Comparison of ENCODE assay signal across 15 cellular contexts in the genomic region with DNA sequence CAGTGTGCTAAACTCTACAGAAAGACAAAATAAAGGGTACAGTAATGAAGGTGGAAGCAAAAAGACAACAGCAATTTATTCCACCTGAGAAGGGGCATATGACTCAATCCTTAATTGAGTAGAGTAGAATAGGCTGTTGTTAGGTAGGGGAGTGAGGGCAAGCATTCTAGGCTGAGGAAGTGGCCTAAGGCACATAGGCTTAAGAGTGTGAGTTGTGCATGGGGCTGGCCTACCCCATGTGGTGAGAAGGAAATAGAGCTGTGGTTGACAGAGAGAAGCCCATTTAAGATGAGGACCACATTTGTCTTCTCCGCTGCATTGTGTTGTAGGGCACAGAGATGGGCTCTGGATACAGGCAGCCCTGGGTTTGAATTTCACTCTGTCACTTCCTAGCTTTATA. TPM values are rescaled to one million over a fixed set of nuclear protein-coding genes. Genes with fewer than 3 reads are reported as not detected.
A peak's percentile ranks its signal among the peaks of the same experiment; 100 is the strongest.
DNase-seq lines count a peak whose midpoint lies in the region; ATAC-seq, FAIRE-seq and TF ChIP-seq lines count a peak whose summit lies in the region.
"Had no signal": no experiment of that assay in that cellular context is flagged by ENCODE, and none has a peak within 500 bp of the region (broad histone marks: within the 10 kb centered on the region; RNA-seq: fewer than 3 reads in every experiment).

No MANE protein-coding gene starts in this region.

- peak; percentile 21 for ATAC-seq in activated naive CD8-positive, alpha-beta T cell treated with anti-CD3 and anti-CD28 coated beads, Interleukin-2, amount 50 U/mL, for 24 hours
- peak; percentile 54 to 67 for ATAC-seq in natural killer cell treated with Interleukin-12 subunit alpha and Interleukin-12 subunit beta and Interleukin-15 and Interleukin-18, amount 100 ng/mL, for 72 hours

- peak; percentile 13 for DNase-seq in NK-92 treated with Interleukin-12 subunit alpha and Interleukin-12 subunit beta, amount 100 ng/mL, for 24 hours (lab: John Stamatoyannopoulos, UW)
- DNase-seq in NK-92 (lab: John Stamatoyannopoulos, UW; ENCODE audit: unreplicated experiment): no peak
- DNase-seq in GM12891 (ENCODE audit: insufficient read length, low spot score): no peak
- DNase-seq in activated naive CD8-positive, alpha-beta T cell treated with anti-CD3 and anti-CD28 coated beads, Interleukin-2, amount 50 U/mL, for 24 hours: no peak
- no peak for DNase-seq in natural killer cell treated with Interleukin-12 subunit alpha and Interleukin-12 subunit beta and Interleukin-15 and Interleukin-18, amount 100 ng/mL, for 72 hours (ENCODE audit: low spot score)
- DNase-seq in inferior parietal cortex (ENCODE audit: extremely low spot score): no peak
- no peak for DNase-seq in stimulated activated CD8-positive, alpha-beta memory T cell treated with anti-CD3 and anti-CD28 coated beads, Interleukin-4, amount 100 ng/mL, for 48 hours
- no peak for DNase-seq in NCI-H1105 treated with DMSO at 0.1 percent for 48 hours (lab: John Stamatoyannopoulos, UW)
- DNase-seq: Caco-2, Kasumi-1, MV-4-11, NCI-H1436 treated with DMSO at 0.1 percent for 48 hours, NCI-H2081, NCI-H2227 treated with DMSO at 0.1 percent for 48 hours, NCI-H524 treated with DMSO at 0.1 percent for 48 hours had no signal

- TF ChIP-seq POLR2A in GM12891 (IDR thresholded peaks at IDR 0.05; ENCODE audit: low read depth, low read length): no peak

- H3K4me1 Mint-ChIP-seq in activated naive CD8-positive, alpha-beta T cell treated with anti-CD3 and anti-CD28 coated beads, Interleukin-2, amount 50 U/mL, for 24 hours: peaks cover 41% of the 10 kb centered on the region
- peaks cover 33 to 41% of the 10 kb centered on the region in 2 donors for H3K4me1 Mint-ChIP-seq in natural killer cell treated with Interleukin-12 subunit alpha and Interleukin-12 subunit beta and Interleukin-15 and Interleukin-18, amount 100 ng/mL, for 72 hours (ENCODE audit: low read depth in 2 of 2)

- no peaks in the 10 kb centered on the region for H3K9me3 Mint-ChIP-seq in activated naive CD8-positive, alpha-beta T cell treated with anti-CD3 and anti-CD28 coated beads, Interleukin-2, amount 50 U/mL, for 24 hours
- H3K9me3 Mint-ChIP-seq in natural killer cell treated with Interleukin-12 subunit alpha and Interleukin-12 subunit beta and Interleukin-15 and Interleukin-18, amount 100 ng/mL, for 72 hours: no peaks in the 10 kb centered on the region

- H3K36me3 Mint-ChIP-seq in activated naive CD8-positive, alpha-beta T cell treated with anti-CD3 and anti-CD28 coated beads, Interleukin-2, amount 50 U/mL, for 24 hours (ENCODE audit: low read depth): peaks cover 2% of the 10 kb centered on the region
- H3K36me3 Mint-ChIP-seq in natural killer cell treated with Interleukin-12 subunit alpha and Interleukin-12 subunit beta and Interleukin-15 and Interleukin-18, amount 100 ng/mL, for 72 hours: no peaks in the 10 kb centered on the region

- H3K27ac Mint-ChIP-seq in activated naive CD8-positive, alpha-beta T cell treated with anti-CD3 and anti-CD28 coated beads, Interleukin-2, amount 50 U/mL, for 24 hours: peak overlapping the region; percentile 2
- H3K27ac Mint-ChIP-seq in natural killer cell treated with Interleukin-12 subunit alpha and Interleukin-12 subunit beta and Interleukin-15 and Interleukin-18, amount 100 ng/mL, for 72 hours: peak overlapping the region in 1 of 2 donors; percentile 58

- H3K4me3 Mint-ChIP-seq in activated naive CD8-positive, alpha-beta T cell treated with anti-CD3 and anti-CD28 coated beads, Interleukin-2, amount 50 U/mL, for 24 hours: no peak overlapping the region
- H3K4me3 Mint-ChIP-seq in natural killer cell treated with Interleukin-12 subunit alpha and Interleukin-12 subunit beta and Interleukin-15 and Interleukin-18, amount 100 ng/mL, for 72 hours: peak overlapping the region; percentile 90

- FAIRE-seq in GM12891 (lab: Jason Lieb, UNC): peak; percentile 84

- H3K27me3 Mint-ChIP-seq in activated naive CD8-positive, alpha-beta T cell treated with anti-CD3 and anti-CD28 coated beads, Interleukin-2, amount 50 U/mL, for 24 hours: no peaks in the 10 kb centered on the region
- H3K27me3 Mint-ChIP-seq in natural killer cell treated with Interleukin-12 subunit alpha and Interleukin-12 subunit beta and Interleukin-15 and Interleukin-18, amount 100 ng/mL, for 72 hours: peaks cover 0 to 3% of the 10 kb centered on the region in 2 donors

TF ChIP-seq in GM12891, 5 proteins besides CTCF, POLR2A, EP300 and RAD21:
- TF ChIP-seq TAF1 (IDR thresholded peaks at IDR 0.05; ENCODE audit: low read depth, low read length) (no peak), POLR2AphosphoS5 (IDR thresholded peaks at IDR 0.05; ENCODE audit: low read depth, low read length) (no peak), PAX5 (IDR thresholded peaks at IDR 0.05; ENCODE audit: insufficient read depth, low read length, severe bottlenecking) (no peak), POU2F2 (IDR thresholded peaks at IDR 0.05; ENCODE audit: low read depth, low read length) (no peak)
TF ChIP-seq in GM12891: peak in this region for 0.

RNA-seq across cellular contexts. Expression of gene ZCCHC18, which starts 3.4 kb away (rescaled TPM):
- polyA plus RNA-seq in GM12891 (2012; ENCODE audit: low read depth, missing spikeins): 0.23 TPM
- total RNA-seq in natural killer cell treated with Interleukin-12 subunit alpha and Interleukin-12 subunit beta and Interleukin-15 and Interleukin-18, amount 100 ng/mL, for 72 hours: 1 to 10 TPM; 3.1 to 4.8 TPM

RNA-seq across cellular contexts. Expression of gene TMSB15C, which starts 32.9 kb away (rescaled TPM):
- 1.1 TPM for polyA plus RNA-seq in GM12891 (2012; ENCODE audit: low read depth, missing spikeins)
- 1 to 10 TPM; 2.0 to 5.0 TPM for total RNA-seq in natural killer cell treated with Interleukin-12 subunit alpha and Interleukin-12 subunit beta and Interleukin-15 and Interleukin-18, amount 100 ng/mL, for 72 hours

RNA-seq across cellular contexts. Expression of gene SLC25A53, which starts 47.9 kb away (rescaled TPM):
- 2.8 TPM for polyA plus RNA-seq in GM12891 (2012; ENCODE audit: low read depth, missing spikeins)
- total RNA-seq in natural killer cell treated with Interleukin-12 subunit alpha and Interleukin-12 subunit beta and Interleukin-15 and Interleukin-18, amount 100 ng/mL, for 72 hours: 10 to 100 TPM; 10.3 to 10.8 TPM

RNA-seq across cellular contexts. Expression of gene FAM199X, which starts 57.3 kb away (rescaled TPM):
- 3.7 TPM for polyA plus RNA-seq in GM12891 (2012; ENCODE audit: low read depth, missing spikeins)
- total RNA-seq in natural killer cell treated with Interleukin-12 subunit alpha and Interleukin-12 subunit beta and Interleukin-15 and Interleukin-18, amount 100 ng/mL, for 72 hours: 10 to 100 TPM in 1 of 2 donors, 1 to 10 TPM in 1; 9.0 to 10.3 TPM
